8 cellular contexts compared by ENCODE assay signal in genomic region chr12:111598637-111599458, GRCh38. TPM values are rescaled to one million over a fixed set of nuclear protein-coding genes. Genes with fewer than 3 reads are reported as not detected.
DNase-seq lines count a peak whose midpoint lies in the region; ATAC-seq and TF ChIP-seq lines count a peak whose summit lies in the region.

ATXN2 (minus strand) TSS chr12:111599315; CDS start chr12:111599034, 281 bp downstream.

- no peaks in the 10 kb centered on the region for H3K36me3 ChIP-seq in mucosa of stomach (ENCODE audit: control insufficient read depth, insufficient read depth, low read length)

- H3K9me3 Mint-ChIP-seq in activated CD8-positive, alpha-beta memory T cell treated with anti-CD3 and anti-CD28 coated beads, Interleukin-2, amount 10 ng/mL, durations not matched to agents 7 days and 5 days (ENCODE audit: low read depth): no peaks in the 10 kb centered on the region
- H3K9me3 Mint-ChIP-seq in stimulated activated effector memory CD8-positive, alpha-beta T cell treated with anti-CD3 and anti-CD28 coated beads, Interleukin-12 subunit alpha, Interleukin-12 subunit beta, amount 100 ng/mL, for 72 hours: no peaks in the 10 kb centered on the region

- CTCF ChIA-PET in activated CD8-positive, alpha-beta memory T cell treated with anti-CD3 and anti-CD28 coated beads, Interleukin-2, amount 10 ng/mL, durations not matched to agents 7 days and 5 days (lab: Charles Lee): interaction anchor here (0.6 kb wide), 1 partner anchor 488 kb away, joined by 3 read pairs; no protein-coding TSS in a partner anchor

- no peaks in the 10 kb centered on the region for H3K36me3 Mint-ChIP-seq in activated CD8-positive, alpha-beta memory T cell treated with anti-CD3 and anti-CD28 coated beads, Interleukin-2, amount 10 ng/mL, durations not matched to agents 7 days and 5 days
- H3K36me3 Mint-ChIP-seq in stimulated activated effector memory CD8-positive, alpha-beta T cell treated with anti-CD3 and anti-CD28 coated beads, Interleukin-12 subunit alpha, Interleukin-12 subunit beta, amount 100 ng/mL, for 72 hours: peaks cover 15% of the 10 kb centered on the region

- H3K27ac Mint-ChIP-seq in activated CD8-positive, alpha-beta memory T cell treated with anti-CD3 and anti-CD28 coated beads, Interleukin-2, amount 10 ng/mL, durations not matched to agents 7 days and 5 days: peak within 1 kb of the TSS; percentile 82
- H3K27ac Mint-ChIP-seq in stimulated activated effector memory CD8-positive, alpha-beta T cell treated with anti-CD3 and anti-CD28 coated beads, Interleukin-12 subunit alpha, Interleukin-12 subunit beta, amount 100 ng/mL, for 72 hours: peak within 1 kb of the TSS; percentile 90

- DNase-seq in A172 (ENCODE audit: low spot score) (no peak), NCI-H748 treated with DMSO at 0.1 percent for 48 hours (lab: John Stamatoyannopoulos, UW) (peak; percentile 60), epithelial cell of esophagus (ENCODE audit: low read depth) (peak; percentile 70)
- peak; percentile 66 for DNase-seq in activated CD8-positive, alpha-beta memory T cell treated with anti-CD3 and anti-CD28 coated beads, Interleukin-2, amount 10 ng/mL, durations not matched to agents 7 days and 5 days
- DNase-seq in stimulated activated effector memory CD8-positive, alpha-beta T cell treated with anti-CD3 and anti-CD28 coated beads, Interleukin-12 subunit alpha, Interleukin-12 subunit beta, amount 100 ng/mL, for 72 hours (ENCODE audit: low spot score in 2 of 2): no peak

- no peaks in the 10 kb centered on the region for H3K9me3 ChIP-seq in mucosa of stomach (ENCODE audit: control insufficient read depth, low read length)

- ATAC-seq in GM18520 (IDR thresholded peaks at IDR 0.05; ENCODE audit: unreplicated experiment) (peak; percentile 34), HG03095 (IDR thresholded peaks at IDR 0.05; ENCODE audit: unreplicated experiment) (peak; percentile 33)
- peak; percentile 70 for ATAC-seq in activated CD8-positive, alpha-beta memory T cell treated with anti-CD3 and anti-CD28 coated beads, Interleukin-2, amount 10 ng/mL, durations not matched to agents 7 days and 5 days
- ATAC-seq in stimulated activated effector memory CD8-positive, alpha-beta T cell treated with anti-CD3 and anti-CD28 coated beads, Interleukin-12 subunit alpha, Interleukin-12 subunit beta, amount 100 ng/mL, for 72 hours: peak; percentile 74

- peak within 1 kb of the TSS; percentile 82 for H3K4me3 Mint-ChIP-seq in activated CD8-positive, alpha-beta memory T cell treated with anti-CD3 and anti-CD28 coated beads, Interleukin-2, amount 10 ng/mL, durations not matched to agents 7 days and 5 days
- peak within 1 kb of the TSS; percentile 85 for H3K4me3 Mint-ChIP-seq in stimulated activated effector memory CD8-positive, alpha-beta T cell treated with anti-CD3 and anti-CD28 coated beads, Interleukin-12 subunit alpha, Interleukin-12 subunit beta, amount 100 ng/mL, for 72 hours

- H3K4me3 ChIP-seq in epithelial cell of esophagus (ENCODE audit: low read length) (peak within 1 kb of the TSS; percentile 84), mucosa of stomach (ENCODE audit: low read length) (peak within 1 kb of the TSS; percentile 80)

- H3K9ac ChIP-seq in mucosa of stomach (ENCODE audit: low read length): peak within 1 kb of the TSS; percentile 88

- no peaks in the 10 kb centered on the region for H3K27me3 Mint-ChIP-seq in activated CD8-positive, alpha-beta memory T cell treated with anti-CD3 and anti-CD28 coated beads, Interleukin-2, amount 10 ng/mL, durations not matched to agents 7 days and 5 days

- H3K4me1 ChIP-seq in mucosa of stomach (ENCODE audit: control insufficient read depth, insufficient read depth, low read length): peaks cover 13% of the 10 kb centered on the region

- H3K4me1 Mint-ChIP-seq in activated CD8-positive, alpha-beta memory T cell treated with anti-CD3 and anti-CD28 coated beads, Interleukin-2, amount 10 ng/mL, durations not matched to agents 7 days and 5 days: peaks cover 26% of the 10 kb centered on the region
- H3K4me1 Mint-ChIP-seq in stimulated activated effector memory CD8-positive, alpha-beta T cell treated with anti-CD3 and anti-CD28 coated beads, Interleukin-12 subunit alpha, Interleukin-12 subunit beta, amount 100 ng/mL, for 72 hours: peaks cover 34% of the 10 kb centered on the region

- H3K27me3 ChIP-seq in mucosa of stomach (ENCODE audit: control insufficient read depth, insufficient read depth, low read length): no peaks in the 10 kb centered on the region

- TF ChIP-seq CTCF in epithelial cell of esophagus (IDR thresholded peaks at IDR 0.05; ENCODE audit: insufficient read depth, low read depth, low read length, missing control alignments): no peak

RNA-seq across cellular contexts. Expression of gene ATXN2, which starts in this region (rescaled TPM):
- 11.1 and 25.6 TPM in 2 replicates for total RNA-seq in A172 (2014; rRNA removed; shearing (Covaris generic))
- 10 to 100 TPM; 38.2 to 39.3 TPM for total RNA-seq in activated CD8-positive, alpha-beta memory T cell treated with anti-CD3 and anti-CD28 coated beads, Interleukin-2, amount 10 ng/mL, durations not matched to agents 7 days and 5 days

Comparison
In these comparisons a context has a peak if more than half of its experiments do, and no peak if none do; other contexts are left out.
1. DNase-seq: peak in NCI-H748 treated with DMSO at 0.1 percent for 48 hours (single experiment), activated CD8-positive, alpha-beta memory T cell treated with anti-CD3 and anti-CD28 coated beads, Interleukin-2, amount 10 ng/mL, durations not matched to agents 7 days and 5 days (single experiment) and epithelial cell of esophagus (single experiment); none in A172 (single experiment) and stimulated activated effector memory CD8-positive, alpha-beta T cell treated with anti-CD3 and anti-CD28 coated beads, Interleukin-12 subunit alpha, Interleukin-12 subunit beta, amount 100 ng/mL, for 72 hours (0 of 2).
2. Peak in every context shown above with its lines, with median percentiles within 50 percentile points of each other: ATAC-seq.